8 cellular contexts compared by ENCODE assay signal in the genomic region with DNA sequence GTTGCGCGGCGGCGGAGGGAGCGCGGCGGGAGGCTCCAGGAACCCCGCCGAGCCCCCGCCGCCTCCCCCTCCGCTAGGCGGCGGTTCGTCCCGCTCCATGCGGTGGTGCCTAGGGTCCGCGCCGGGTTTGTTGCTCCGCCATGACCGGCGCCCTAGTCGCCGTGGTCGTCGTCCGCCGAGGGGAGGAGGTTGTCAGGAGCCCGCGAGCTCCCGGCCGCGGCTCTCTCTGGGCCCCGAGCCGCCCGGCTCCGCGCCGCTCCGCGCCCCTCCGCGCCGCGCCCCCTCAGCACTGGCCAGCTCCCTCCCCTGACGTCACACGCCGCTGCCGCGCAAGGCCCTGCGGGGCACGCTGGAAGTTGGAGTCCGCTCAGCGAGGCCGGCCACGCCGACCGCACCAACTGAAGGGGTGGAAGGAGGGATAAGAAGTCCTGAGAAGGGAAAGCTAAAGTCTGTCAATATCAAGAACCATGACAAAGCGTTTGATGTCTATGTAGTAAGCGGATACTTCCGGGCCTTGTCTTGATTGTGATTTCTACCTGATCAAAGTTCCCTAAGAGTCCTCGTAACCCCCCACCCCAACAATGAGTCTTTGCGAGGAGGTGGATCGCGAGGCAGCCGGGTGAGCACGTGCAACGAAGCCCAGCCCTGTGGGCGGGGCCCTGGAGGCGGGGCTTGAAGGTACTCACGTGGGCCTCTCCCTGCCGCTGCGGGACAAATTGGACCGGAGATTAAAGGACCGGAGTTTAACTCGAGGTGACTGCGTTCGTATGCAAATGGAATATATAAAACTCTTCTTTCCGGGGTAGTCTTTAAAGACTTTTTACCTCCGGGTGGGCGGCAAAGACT. TPM values are rescaled to one million over a fixed set of nuclear protein-coding genes. Genes with fewer than 3 reads are reported as not detected.
A peak's percentile ranks its signal among the peaks of the same experiment; 100 is the strongest.
DNase-seq lines count a peak whose midpoint lies in the region; ATAC-seq and TF ChIP-seq lines count a peak whose summit lies in the region.

A gene (minus strand): TSS at position 291 of the 846 bp plus-strand sequence.

- H3K4me1 ChIP-seq in SK-N-SH (ENCODE audit: control insufficient read depth in 1 of 2, insufficient read depth in 2 of 2, low read depth in 1 of 2, low read length in 1 of 2) (peaks cover 8 to 16% of the 10 kb centered on the region in 2 experiments; a peak in 3 of 4 replicates), thymus (ENCODE audit: control insufficient read depth, insufficient read depth, low read length) (peaks cover 7% of the 10 kb centered on the region)

- H3K36me3 ChIP-seq in SK-N-SH (replicated peaks in 1 of 2; ENCODE audit: control insufficient read depth in 1 of 2, insufficient read depth in 2 of 2, low read length in 1 of 2) (no peaks in the 10 kb centered on the region), thymus (ENCODE audit: control insufficient read depth, insufficient read depth) (no peaks in the 10 kb centered on the region)

- peak; percentile 38 for TF ChIP-seq POLR2A in GM10847 (IDR thresholded peaks at IDR 0.05; ENCODE audit: extremely low read depth, insufficient read length)
- peak; percentile 55 for TF ChIP-seq POLR2A in NB4 (IDR thresholded peaks at IDR 0.05; ENCODE audit: extremely low read depth, insufficient read length)

- peak; percentile 79 for ATAC-seq in HG02571 (IDR thresholded peaks at IDR 0.05; ENCODE audit: unreplicated experiment)
- peak; percentile 87 to 90 for ATAC-seq in activated naive CD4-positive, alpha-beta T cell treated with anti-CD3 and anti-CD28 coated beads, Interleukin-2, amount 50 U/mL, for 72 hours

- H3K9me2 ChIP-seq in SK-N-SH = no peaks in the 10 kb centered on the region

- peaks cover 24% of the 10 kb centered on the region for H3F3A ChIP-seq in SK-N-SH (replicated peaks; ENCODE audit: insufficient read depth)

- H3K4me3 ChIP-seq in NB4 (ENCODE audit: low read depth, low read length) = peak within 1 kb of the TSS; percentile 76
- peak within 1 kb of the TSS; percentile 75 to 92 for H3K4me3 ChIP-seq in SK-N-SH (ENCODE audit: low read depth in 2 of 2, low read length in 1 of 2)
- peak within 1 kb of the TSS; percentile 78 for H3K4me3 ChIP-seq in thymus (ENCODE audit: low read length)

- H2AFZ ChIP-seq in SK-N-SH (ENCODE audit: low read depth) = peak within 1 kb of the TSS; percentile 81

- no peaks in the 10 kb centered on the region for H3K9me3 ChIP-seq in SK-N-SH
- H3K9me3 ChIP-seq in thymus (ENCODE audit: control insufficient read depth) = no peaks in the 10 kb centered on the region

- peak within 1 kb of the TSS; percentile 90 for H3K4me3 Mint-ChIP-seq in glutamatergic neuron (ENCODE audit: unreplicated experiment)
- H3K4me3 Mint-ChIP-seq in osteocyte (ENCODE audit: unreplicated experiment) = peak within 1 kb of the TSS; percentile 83

- peak within 1 kb of the TSS; percentile 71 to 82 for H3K27ac ChIP-seq in SK-N-SH (ENCODE audit: low read depth in 2 of 2, low read length in 1 of 2)
- no peak within 1 kb of the TSS for H3K27ac ChIP-seq in thymus (ENCODE audit: low read depth)

- DNase-seq in NB4 (ENCODE audit: low read depth) = peak; percentile 96
- DNase-seq in SK-N-SH = peak; percentile 98
- peak; percentile 88 to 96 for DNase-seq in activated naive CD4-positive, alpha-beta T cell treated with anti-CD3 and anti-CD28 coated beads, Interleukin-2, amount 50 U/mL, for 72 hours (ENCODE audit: low spot score in 2 of 2)
- peak; percentile 98 for DNase-seq in glutamatergic neuron
- DNase-seq in osteocyte (ENCODE audit: extremely low spot score, unreplicated experiment) = peak; percentile 98

- H4K20me1 ChIP-seq in SK-N-SH (ENCODE audit: insufficient read depth) = peaks cover 24% of the 10 kb centered on the region; the same call in 1 of the 2 replicates

- POLR2A ChIA-PET in SK-N-SH (lab: Yijun Ruan, JAX) = interaction anchor here (0.9 to 5.0 kb wide), 3 partner anchors 83 to 98 kb away, joined by 3 to 42 read pairs (median 11); a partner anchor contains a TSS

- TF ChIP-seq CTCF in NB4 (IDR thresholded peaks at IDR 0.05; ENCODE audit: low read depth, low read length) (no peak), SK-N-SH (IDR thresholded peaks at IDR 0.05) (peak; percentile 47), glutamatergic neuron (IDR thresholded peaks at IDR 0.05; ENCODE audit: partially characterized antibody, unreplicated experiment) (peak; percentile 48), osteocyte (IDR thresholded peaks at IDR 0.05) (peak; percentile 40)

- H3K4me2 ChIP-seq in SK-N-SH = peak within 1 kb of the TSS; percentile 97

- no peak for TF ChIP-seq RAD21 in SK-N-SH (IDR thresholded peaks at IDR 0.05; ENCODE audit: low read length)

- H3K36me3 Mint-ChIP-seq in activated naive CD4-positive, alpha-beta T cell treated with anti-CD3 and anti-CD28 coated beads, Interleukin-2, amount 50 U/mL, for 72 hours = peaks cover 1 to 17% of the 10 kb centered on the region in 2 donors
- H3K36me3 Mint-ChIP-seq in glutamatergic neuron (ENCODE audit: unreplicated experiment) = no peaks in the 10 kb centered on the region
- H3K36me3 Mint-ChIP-seq in osteocyte (ENCODE audit: unreplicated experiment) = no peaks in the 10 kb centered on the region

- CTCF ChIA-PET in SK-N-SH (lab: Yijun Ruan, JAX) = interaction anchor here (0.6 to 16.2 kb wide), 52 partner anchors 8 to 606 kb away, joined by 3 to 1436 read pairs (median 4); a partner anchor contains a TSS

- TF ChIP-seq EP300 in SK-N-SH (IDR thresholded peaks at IDR 0.05; ENCODE audit: borderline replicate concordance in 1 of 2, low read depth in 1 of 2, low read length in 1 of 2) = peak in 1 of 2 experiments; percentile 73; a peak in 1 of 4 replicates

- whole genome bisulfite sequencing in SK-N-SH (ENCODE audit: low lambda C conversion rate) = under 1% methylated on average over 14 of the region's 82 CpGs
- under 1% methylated on average over 80 of the region's 82 CpGs for WGBS in thymus

- H3K27ac Mint-ChIP-seq in activated naive CD4-positive, alpha-beta T cell treated with anti-CD3 and anti-CD28 coated beads, Interleukin-2, amount 50 U/mL, for 72 hours = peak within 1 kb of the TSS; percentile 57 to 67
- peak within 1 kb of the TSS; percentile 94 for H3K27ac Mint-ChIP-seq in glutamatergic neuron (ENCODE audit: unreplicated experiment)
- H3K27ac Mint-ChIP-seq in osteocyte (ENCODE audit: unreplicated experiment) = peak within 1 kb of the TSS; percentile 87

- peaks cover 31% of the 10 kb centered on the region for H3K79me2 ChIP-seq in SK-N-SH (ENCODE audit: insufficient read depth)

- peaks cover 23% of the 10 kb centered on the region for H3K27me3 Mint-ChIP-seq in glutamatergic neuron (ENCODE audit: unreplicated experiment)
- peaks cover 40% of the 10 kb centered on the region for H3K27me3 Mint-ChIP-seq in osteocyte (ENCODE audit: unreplicated experiment)

- H3K4me1 Mint-ChIP-seq in glutamatergic neuron (ENCODE audit: low read depth, unreplicated experiment) (peaks cover 11% of the 10 kb centered on the region), osteocyte (ENCODE audit: unreplicated experiment) (peaks cover 25% of the 10 kb centered on the region)

- H3K27me3 ChIP-seq in SK-N-SH (ENCODE audit: insufficient read depth) (no peaks in the 10 kb centered on the region), thymus (ENCODE audit: control insufficient read depth, insufficient read depth) (peaks cover 56% of the 10 kb centered on the region)

- H3K9ac ChIP-seq in SK-N-SH = peak within 1 kb of the TSS; percentile 63

- no peaks in the 10 kb centered on the region for H3K9me3 Mint-ChIP-seq in activated naive CD4-positive, alpha-beta T cell treated with anti-CD3 and anti-CD28 coated beads, Interleukin-2, amount 50 U/mL, for 72 hours
- H3K9me3 Mint-ChIP-seq in glutamatergic neuron (ENCODE audit: unreplicated experiment) (peaks cover 20% of the 10 kb centered on the region), osteocyte (ENCODE audit: unreplicated experiment) (no peaks in the 10 kb centered on the region)

TF ChIP-seq in SK-N-SH, 30 proteins besides CTCF, POLR2A, EP300 and RAD21 (continues in another document):
- TF ChIP-seq, protein P1, sequence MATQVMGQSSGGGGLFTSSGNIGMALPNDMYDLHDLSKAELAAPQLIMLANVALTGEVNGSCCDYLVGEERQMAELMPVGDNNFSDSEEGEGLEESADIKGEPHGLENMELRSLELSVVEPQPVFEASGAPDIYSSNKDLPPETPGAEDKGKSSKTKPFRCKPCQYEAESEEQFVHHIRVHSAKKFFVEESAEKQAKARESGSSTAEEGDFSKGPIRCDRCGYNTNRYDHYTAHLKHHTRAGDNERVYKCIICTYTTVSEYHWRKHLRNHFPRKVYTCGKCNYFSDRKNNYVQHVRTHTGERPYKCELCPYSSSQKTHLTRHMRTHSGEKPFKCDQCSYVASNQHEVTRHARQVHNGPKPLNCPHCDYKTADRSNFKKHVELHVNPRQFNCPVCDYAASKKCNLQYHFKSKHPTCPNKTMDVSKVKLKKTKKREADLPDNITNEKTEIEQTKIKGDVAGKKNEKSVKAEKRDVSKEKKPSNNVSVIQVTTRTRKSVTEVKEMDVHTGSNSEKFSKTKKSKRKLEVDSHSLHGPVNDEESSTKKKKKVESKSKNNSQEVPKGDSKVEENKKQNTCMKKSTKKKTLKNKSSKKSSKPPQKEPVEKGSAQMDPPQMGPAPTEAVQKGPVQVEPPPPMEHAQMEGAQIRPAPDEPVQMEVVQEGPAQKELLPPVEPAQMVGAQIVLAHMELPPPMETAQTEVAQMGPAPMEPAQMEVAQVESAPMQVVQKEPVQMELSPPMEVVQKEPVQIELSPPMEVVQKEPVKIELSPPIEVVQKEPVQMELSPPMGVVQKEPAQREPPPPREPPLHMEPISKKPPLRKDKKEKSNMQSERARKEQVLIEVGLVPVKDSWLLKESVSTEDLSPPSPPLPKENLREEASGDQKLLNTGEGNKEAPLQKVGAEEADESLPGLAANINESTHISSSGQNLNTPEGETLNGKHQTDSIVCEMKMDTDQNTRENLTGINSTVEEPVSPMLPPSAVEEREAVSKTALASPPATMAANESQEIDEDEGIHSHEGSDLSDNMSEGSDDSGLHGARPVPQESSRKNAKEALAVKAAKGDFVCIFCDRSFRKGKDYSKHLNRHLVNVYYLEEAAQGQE (IDR thresholded peaks at IDR 0.05; ENCODE audit: low read depth, low read length) = peak; percentile 90
- TF ChIP-seq SMC3 (IDR thresholded peaks at IDR 0.05; ENCODE audit: low read depth, low read length) (no peak), SIN3A (IDR thresholded peaks at IDR 0.05; ENCODE audit: borderline replicate concordance, low read depth, low read length) (peak; percentile 35), CHD2 (IDR thresholded peaks at IDR 0.05; ENCODE audit: low read length, partially characterized antibody) (peak; percentile 60), TCF12 (IDR thresholded peaks at IDR 0.05) (no peak; the same call in 1 of the 2 replicates), ELF1 (IDR thresholded peaks at IDR 0.05) (no peak), FOXJ3 (CRISPR knock-in tag; IDR thresholded peaks at IDR 0.05) (no peak), TEAD4 (IDR thresholded peaks at IDR 0.05; ENCODE audit: borderline replicate concordance, insufficient read depth) (no peak)

RNA-seq across cellular contexts. Expression of the gene that starts here (rescaled TPM):
- polyA plus RNA-seq in SK-N-SH (2012; rRNA removed) = 1.2 and 1.4 TPM in 2 replicates
- 0.63 and 1.1 TPM in 2 replicates for polyA plus RNA-seq in SK-N-SH (2012; cell fraction: cytosol; rRNA removed)
- 5.8 and 7.7 TPM in 2 replicates for polyA plus RNA-seq in SK-N-SH (2012; cell fraction: nucleus; rRNA removed)
- total RNA-seq in activated naive CD4-positive, alpha-beta T cell treated with anti-CD3 and anti-CD28 coated beads, Interleukin-2, amount 50 U/mL, for 72 hours = under 1 TPM; 0.58 to 0.84 TPM
- 51.0 TPM for total RNA-seq in glutamatergic neuron (ENCODE audit: unreplicated experiment)
- 0.56 and 0.78 TPM in 2 replicates for total RNA-seq in osteocyte
- polyA plus RNA-seq in thymus = 0.52 TPM

Comparison
In these comparisons a context has a peak if more than half of its experiments do, and no peak if none do; other contexts are left out.
1. RNA of the gene that starts here (total RNA-seq): 51.0 TPM in glutamatergic neuron (single experiment); 0.58 to 0.84 TPM in activated naive CD4-positive, alpha-beta T cell treated with anti-CD3 and anti-CD28 coated beads, Interleukin-2, amount 50 U/mL, for 72 hours and 0.56 to 0.78 TPM in osteocyte; every median in the first group is over 10 times any median in the second.
2. Peak in DNase-seq and ATAC-seq in activated naive CD4-positive, alpha-beta T cell treated with anti-CD3 and anti-CD28 coated beads, Interleukin-2, amount 50 U/mL, for 72 hours; RNA of the gene not detected or under 1 TPM.
3. Peak in DNase-seq in osteocyte; RNA of the gene not detected or under 1 TPM.
4. Peak in every context shown above with its lines, with median percentiles within 50 percentile points of each other: DNase-seq, H3K4me3 ChIP-seq and H3K27ac Mint-ChIP-seq.